Comparison of ENCODE assay signal across 17 cellular contexts in genomic region chr4:186684889-186685309, GRCh38. TPM values are rescaled to one million over a fixed set of nuclear protein-coding genes. Genes with fewer than 3 reads are reported as not detected.
DNase-seq lines count a peak whose midpoint lies in the region; ATAC-seq and TF ChIP-seq lines count a peak whose summit lies in the region.
"Had no signal": no experiment of that assay in that cellular context is flagged by ENCODE, and none has a peak within 500 bp of the region (broad histone marks: within the 10 kb centered on the region; RNA-seq: fewer than 3 reads in every experiment).

No MANE protein-coding gene starts in this region.

- H3K36me3 Mint-ChIP-seq in endodermal cell (ENCODE audit: low read depth): peaks cover 4% of the 10 kb centered on the region
- H3K36me3 Mint-ChIP-seq: CD8-positive, alpha-beta T cell; stimulated activated effector memory CD8-positive, alpha-beta T cell treated with anti-CD3 and anti-CD28 coated beads, Interleukin-12 subunit alpha, Interleukin-12 subunit beta, amount 100 ng/mL, for 72 hours had no signal

- TF ChIP-seq CTCF in endodermal cell (conservative IDR thresholded peaks at IDR 0.05) (no peak), lower lobe of right lung (IDR thresholded peaks at IDR 0.05) (no peak), stomach (IDR thresholded peaks at IDR 0.05) (no peak), upper lobe of left lung (IDR thresholded peaks at IDR 0.05) (no peak)

- H3K27ac ChIP-seq in HUES48 (ENCODE audit: low read depth, low read length) (peak overlapping the region; percentile 83), endodermal cell (ENCODE audit: low read depth, low read length) (no peak overlapping the region), lower lobe of right lung (no peak overlapping the region), stomach (peak overlapping the region in 4 of 5 donors; percentile 25 to 52 (median 40)), upper lobe of left lung (peak overlapping the region in 1 of 4 donors; percentile 39)
- H3K27ac ChIP-seq: ovary had no signal

- H3K27me3 ChIP-seq in HUES48 (ENCODE audit: control insufficient read depth, insufficient read depth, low read length) (no peaks in the 10 kb centered on the region), endodermal cell (ENCODE audit: control insufficient read depth, insufficient read depth, low read length, poor library complexity, severe bottlenecking) (no peaks in the 10 kb centered on the region), lower lobe of right lung (ENCODE audit: low read depth) (no peaks in the 10 kb centered on the region), stomach (no peaks in the 10 kb centered on the region), upper lobe of left lung (no peaks in the 10 kb centered on the region)
- H3K27me3 ChIP-seq: ovary, Peyer's patch had no signal

- intact Hi-C loops in lower lobe of right lung (cut with DNase I) (no loop called here), stomach (cut with DNase I; ENCODE audit: low total_unique reads) (no loop called here)

- peak overlapping the region; percentile 59 for H3K27ac Mint-ChIP-seq in endodermal cell
- H3K27ac Mint-ChIP-seq: activated CD4-positive, alpha-beta memory T cell treated with anti-CD3 and anti-CD28 coated beads, Interleukin-2, amount 10 ng/mL, durations not matched to agents 7 days and 5 days; CD8-positive, alpha-beta T cell; stimulated activated effector memory CD8-positive, alpha-beta T cell treated with anti-CD3 and anti-CD28 coated beads, Interleukin-12 subunit alpha, Interleukin-12 subunit beta, amount 100 ng/mL, for 72 hours had no signal

- H3K4me1 Mint-ChIP-seq in endodermal cell: peaks cover 60% of the 10 kb centered on the region
- H3K4me1 Mint-ChIP-seq: activated CD4-positive, alpha-beta memory T cell treated with anti-CD3 and anti-CD28 coated beads, Interleukin-2, amount 10 ng/mL, durations not matched to agents 7 days and 5 days; central memory CD8-positive, alpha-beta T cell; stimulated activated effector memory CD8-positive, alpha-beta T cell treated with anti-CD3 and anti-CD28 coated beads, Interleukin-12 subunit alpha, Interleukin-12 subunit beta, amount 100 ng/mL, for 72 hours had no signal

- H3K4me1 ChIP-seq in HUES48 (ENCODE audit: control insufficient read depth, insufficient read depth, low read length) (peaks cover 66% of the 10 kb centered on the region), endodermal cell (ENCODE audit: control insufficient read depth, insufficient read depth, low read length) (peaks cover 15% of the 10 kb centered on the region), lower lobe of right lung (peaks cover 16% of the 10 kb centered on the region), stomach (peaks cover 6 to 54% (median 36%) of the 10 kb centered on the region in 4 donors), upper lobe of left lung (peaks cover 6 to 16% (median 10%) of the 10 kb centered on the region in 4 donors)

- H3K36me3 ChIP-seq in HUES48 (ENCODE audit: control insufficient read depth, insufficient read depth, low read length) (peaks cover 8% of the 10 kb centered on the region), endodermal cell (ENCODE audit: control insufficient read depth, insufficient read depth, low read length) (no peaks in the 10 kb centered on the region), lower lobe of right lung (no peaks in the 10 kb centered on the region), stomach (no peaks in the 10 kb centered on the region), upper lobe of left lung (no peaks in the 10 kb centered on the region)
- H3K36me3 ChIP-seq: ovary, Peyer's patch had no signal

- peak; percentile 72 to 84 for ATAC-seq in lower lobe of right lung
- ATAC-seq in upper lobe of left lung (ENCODE audit: low FRiP score in 2 of 2): no peak
- ATAC-seq: CD8-positive, alpha-beta T cell; stimulated activated effector memory CD8-positive, alpha-beta T cell treated with anti-CD3 and anti-CD28 coated beads, Interleukin-12 subunit alpha, Interleukin-12 subunit beta, amount 100 ng/mL, for 72 hours had no signal

- peaks cover 2% of the 10 kb centered on the region for H3K9me3 Mint-ChIP-seq in endodermal cell
- H3K9me3 Mint-ChIP-seq: CD8-positive, alpha-beta T cell had no signal

- TF ChIP-seq POLR2A in stomach (IDR thresholded peaks at IDR 0.05): no peak
- no peak for TF ChIP-seq POLR2A in upper lobe of left lung (IDR thresholded peaks at IDR 0.05)

- DNase-seq in endodermal cell (peak; percentile 71), lower lobe of right lung (no peak), stomach (peak; percentile 40), occipital lobe (lab: John Stamatoyannopoulos, UW) (no peak), upper lobe of left lung (no peak), NAMALWA (ENCODE audit: low spot score) (no peak), hepatic stellate cell (ENCODE audit: low spot score) (no peak)
- DNase-seq: activated CD4-positive, alpha-beta memory T cell treated with anti-CD3 and anti-CD28 coated beads, Interleukin-2, amount 10 ng/mL, durations not matched to agents 7 days and 5 days; activated gamma-delta T cell; CD8-positive, alpha-beta T cell; ovary; Peyer's patch; stimulated activated CD4-positive, alpha-beta T cell treated with anti-CD3 and anti-CD28 coated beads, Interleukin-2, amount 100 ng/mL, for 24 hours; T1000 had no signal

- 45 to 66% methylated on average over 3 to 5 of the region's 5 CpGs for WGBS in endodermal cell (ENCODE audit: insufficient coverage in 1 of 2, insufficient read length in 1 of 2), 2 experiments
- 35 to 53% (median 39%) methylated on average over 5 of the region's 5 CpGs for WGBS in stomach, 5 donors
- 62 to 72% methylated on average over 5 of the region's 5 CpGs for WGBS in upper lobe of left lung, 2 donors

- H3K9ac ChIP-seq in HUES48 (ENCODE audit: low read depth, low read length): peak overlapping the region; percentile 39; the same call in 1 of the 2 replicates
- no peak overlapping the region for H3K9ac ChIP-seq in endodermal cell (ENCODE audit: extremely low read depth, low read length, poor library complexity, severe bottlenecking)

- H3K4me3 ChIP-seq in HUES48 (ENCODE audit: low read depth, low read length) (0 out of 2 replicates have a peak overlapping the region, but pooled peaks have one; percentile 3), endodermal cell (ENCODE audit: low read length) (no peak overlapping the region), lower lobe of right lung (no peak overlapping the region), stomach (peak overlapping the region in 1 of 4 donors; percentile 9), upper lobe of left lung (no peak overlapping the region)
- H3K4me3 ChIP-seq: ovary, Peyer's patch had no signal

- TF ChIP-seq EP300 in stomach (IDR thresholded peaks at IDR 0.05): no peak
- no peak for TF ChIP-seq EP300 in upper lobe of left lung (IDR thresholded peaks at IDR 0.05)

- no peaks in the 10 kb centered on the region for H3K9me3 ChIP-seq in HUES48 (ENCODE audit: control insufficient read depth, insufficient read depth, low read length)
- no peaks in the 10 kb centered on the region for H3K9me3 ChIP-seq in endodermal cell (ENCODE audit: control insufficient read depth, low read length)
- H3K9me3 ChIP-seq in lower lobe of right lung: no peaks in the 10 kb centered on the region
- no peaks in the 10 kb centered on the region for H3K9me3 ChIP-seq in stomach
- H3K9me3 ChIP-seq in upper lobe of left lung: no peaks in the 10 kb centered on the region
- H3K9me3 ChIP-seq: ovary, Peyer's patch had no signal

- peaks cover 5% of the 10 kb centered on the region for H3K27me3 Mint-ChIP-seq in endodermal cell (ENCODE audit: insufficient read depth)
- H3K27me3 Mint-ChIP-seq: activated CD4-positive, alpha-beta memory T cell treated with anti-CD3 and anti-CD28 coated beads, Interleukin-2, amount 10 ng/mL, durations not matched to agents 7 days and 5 days; central memory CD8-positive, alpha-beta T cell had no signal

- H3K4me3 Mint-ChIP-seq in endodermal cell: no peak overlapping the region
- H3K4me3 Mint-ChIP-seq: activated CD4-positive, alpha-beta memory T cell treated with anti-CD3 and anti-CD28 coated beads, Interleukin-2, amount 10 ng/mL, durations not matched to agents 7 days and 5 days; CD8-positive, alpha-beta T cell; central memory CD8-positive, alpha-beta T cell; stimulated activated effector memory CD8-positive, alpha-beta T cell treated with anti-CD3 and anti-CD28 coated beads, Interleukin-12 subunit alpha, Interleukin-12 subunit beta, amount 100 ng/mL, for 72 hours had no signal

RNA-seq across cellular contexts. Expression of gene FAT1, which starts 38.8 kb away (rescaled TPM):
- total RNA-seq in endodermal cell (10 to 100 TPM; 66.6 to 77.8 TPM), lower lobe of right lung (106 TPM), stomach (100 to 1,000 TPM in 3 of 5 donors, 10 to 100 TPM in 2; 57.8 to 272 (median 104) TPM), occipital lobe (28.4 TPM), upper lobe of left lung (10 to 100 TPM; 42.8 to 92.2 (median 77.4) TPM)
- polyA plus RNA-seq in endodermal cell (2013, experiment 1 of 2): 68.7 TPM
- 67.9 TPM for polyA plus RNA-seq in endodermal cell (2013, experiment 2 of 2)
- polyA plus RNA-seq in stomach: 10 to 100 TPM in 1 of 3 donors, 1 to 10 TPM in 2; 8.2 to 17.9 (median 8.7) TPM
- total RNA-seq: CD8-positive, alpha-beta T cell had no signal

Comparison
In these comparisons a context has a peak if more than half of its experiments do, and no peak if none do; other contexts are left out.
1. H3K27ac ChIP-seq: peak in HUES48 (single experiment) and stomach (4 of 5); none in endodermal cell (single experiment) and lower lobe of right lung (single experiment).
2. DNase-seq: peak in endodermal cell (single experiment) and stomach (single experiment); none in lower lobe of right lung (single experiment), occipital lobe (single experiment), upper lobe of left lung (0 of 2), NAMALWA (single experiment) and hepatic stellate cell (single experiment).
3. ATAC-seq: peak in lower lobe of right lung (2 of 2); none in upper lobe of left lung (0 of 2).